10 cellular contexts compared by ENCODE assay signal in the genomic region with DNA sequence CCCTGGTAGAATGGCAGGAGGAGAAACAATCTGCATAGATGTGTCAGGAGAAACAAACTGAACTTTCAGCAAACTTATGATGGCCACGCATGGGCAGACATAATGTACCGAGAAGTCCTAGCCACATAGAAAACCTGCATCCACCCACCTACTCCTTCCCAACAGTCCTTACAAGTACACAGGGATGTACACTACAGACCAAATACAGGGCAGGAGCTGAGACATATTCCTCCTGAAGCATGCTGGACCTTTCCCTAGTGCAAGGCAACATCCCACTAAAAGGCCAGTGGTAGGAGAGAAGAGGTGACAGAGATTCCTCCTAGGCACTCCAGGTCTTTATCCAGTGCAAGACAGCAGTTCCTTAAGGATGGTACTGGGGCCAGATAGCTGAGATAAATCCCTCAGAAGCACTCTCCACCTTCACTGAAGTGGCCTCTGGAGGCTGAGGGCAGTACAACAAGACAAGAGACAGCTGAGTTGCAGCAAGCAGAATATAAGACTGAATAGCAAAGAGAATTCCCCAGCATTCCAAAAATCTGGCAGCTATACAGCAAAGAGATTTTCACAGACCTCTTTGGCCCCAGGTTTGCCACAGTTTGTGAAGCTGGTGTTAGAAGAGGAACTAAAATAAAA. TPM values are rescaled to one million over a fixed set of nuclear protein-coding genes. Genes with fewer than 3 reads are reported as not detected.
DNase-seq lines count a peak whose midpoint lies in the region; ATAC-seq and TF ChIP-seq lines count a peak whose summit lies in the region.
"Had no signal": no experiment of that assay in that cellular context is flagged by ENCODE, and none has a peak within 500 bp of the region (broad histone marks: within the 10 kb centered on the region; RNA-seq: fewer than 3 reads in every experiment).

No MANE protein-coding gene starts in this region.

- no peak overlapping the region for H3K4me3 Mint-ChIP-seq in progenitor cell of endocrine pancreas (ENCODE audit: low read depth)
- no peak overlapping the region for H3K4me3 Mint-ChIP-seq in effector memory CD8-positive, alpha-beta T cell

- H3K4me3 ChIP-seq in GM23248 (no peak overlapping the region), fibroblast of lung (replicated peaks in 1 of 4; ENCODE audit: control extremely low read depth in 1 of 4, insufficient read depth in 1 of 4, low read depth in 3 of 4, low read length in 4 of 4) (no peak overlapping the region)
- H3K4me3 ChIP-seq: SJCRH30, skin epidermis had no signal

- no peaks in the 10 kb centered on the region for H3K36me3 ChIP-seq in GM23248 (ENCODE audit: low read depth)
- no peaks in the 10 kb centered on the region for H3K36me3 ChIP-seq in fibroblast of lung (ENCODE audit: control insufficient read depth, insufficient read depth, low read length)

- in situ Hi-C loops in GM23248 (cut with MboI), result no loop called here

- no peak for ATAC-seq in effector memory CD8-positive, alpha-beta T cell (replicated peaks)
- ATAC-seq in GM18873 (IDR thresholded peaks at IDR 0.05; ENCODE audit: low FRiP score, unreplicated experiment), result no peak

- peaks cover 18% of the 10 kb centered on the region for H3K9me3 Mint-ChIP-seq in progenitor cell of endocrine pancreas (ENCODE audit: low read depth)
- H3K9me3 Mint-ChIP-seq in effector memory CD8-positive, alpha-beta T cell, result peaks cover 2 to 11% of the 10 kb centered on the region in 2 donors

- H3K4me2 ChIP-seq in GM23248 (ENCODE audit: unreplicated experiment), result no peak overlapping the region
- no peak overlapping the region for H3K4me2 ChIP-seq in fibroblast of lung (ENCODE audit: extremely low read depth, insufficient read depth, low read length)

- H3K9me2 ChIP-seq in GM23248 (ENCODE audit: insufficient read depth), result no peaks in the 10 kb centered on the region

- DNase-seq in GM23248 (peak; percentile 65), NCI-H69 (lab: John Stamatoyannopoulos, UW) (peak; percentile 42), fibroblast of lung (ENCODE audit: low read depth in 2 of 2) (peak; percentile 50 to 68), progenitor cell of endocrine pancreas (ENCODE audit: low spot score, unreplicated experiment) (no peak), mucosa of gallbladder (ENCODE audit: low spot score) (no peak)
- no peak for DNase-seq in effector memory CD8-positive, alpha-beta T cell
- no peak for DNase-seq in activated naive CD4-positive, alpha-beta T cell treated with Interleukin-2 at 50 U/mL for 16 hours
- DNase-seq: SJCRH30 had no signal

- WGBS in GM23248 (ENCODE audit: low coverage in 1 of 2, low lambda C conversion rate in 2 of 2, missing lambda C conversion rate in 2 of 2), 2 experiments, result 100% methylated on average over 2 of the region's 2 CpGs

- peaks cover 22% of the 10 kb centered on the region for H3K36me3 Mint-ChIP-seq in progenitor cell of endocrine pancreas (ENCODE audit: insufficient read depth)
- H3K36me3 Mint-ChIP-seq in effector memory CD8-positive, alpha-beta T cell (ENCODE audit: insufficient read depth), result peaks cover 23% of the 10 kb centered on the region

- H3K27me3 Mint-ChIP-seq in progenitor cell of endocrine pancreas, result no peaks in the 10 kb centered on the region
- no peaks in the 10 kb centered on the region for H3K27me3 Mint-ChIP-seq in effector memory CD8-positive, alpha-beta T cell

- H3K9me3 ChIP-seq in GM23248 (ENCODE audit: low read depth), result no peaks in the 10 kb centered on the region
- H3K9me3 ChIP-seq in fibroblast of lung (ENCODE audit: control insufficient read depth, insufficient read depth, low read depth, low read length), result no peaks in the 10 kb centered on the region

- H3F3A ChIP-seq in GM23248 (ENCODE audit: insufficient read depth), result no peaks in the 10 kb centered on the region

- H3K4me1 ChIP-seq in GM23248 (ENCODE audit: insufficient read depth) (no peaks in the 10 kb centered on the region), fibroblast of lung (ENCODE audit: control insufficient read depth, extremely low read depth, insufficient read depth, low read length) (no peaks in the 10 kb centered on the region)
- H3K4me1 ChIP-seq: SJCRH30 had no signal

- H3K79me2 ChIP-seq in GM23248 (ENCODE audit: insufficient read depth), result 0 out of 2 replicates have a peak, but pooled peaks cover 19% of the 10 kb centered on the region
- no peaks in the 10 kb centered on the region for H3K79me2 ChIP-seq in fibroblast of lung (ENCODE audit: control insufficient read depth, insufficient read depth, low read length)

- H3K4me1 Mint-ChIP-seq in progenitor cell of endocrine pancreas (ENCODE audit: low read depth), result peaks cover 49% of the 10 kb centered on the region
- H3K4me1 Mint-ChIP-seq in effector memory CD8-positive, alpha-beta T cell (ENCODE audit: low read depth in 2 of 2), result peaks cover 11 to 13% of the 10 kb centered on the region in 2 donors

- no peak overlapping the region for H3K9ac ChIP-seq in GM23248
- no peak overlapping the region for H3K9ac ChIP-seq in fibroblast of lung (ENCODE audit: insufficient read depth, low read length)

- H3K27me3 ChIP-seq in GM23248 (replicated peaks; ENCODE audit: insufficient read depth) (no peaks in the 10 kb centered on the region), fibroblast of lung (ENCODE audit: control insufficient read depth, insufficient read depth, low read length) (no peaks in the 10 kb centered on the region)
- H3K27me3 ChIP-seq: SJCRH30 had no signal

- H4K20me1 ChIP-seq in GM23248 (ENCODE audit: insufficient read depth), result no peaks in the 10 kb centered on the region
- H4K20me1 ChIP-seq in fibroblast of lung (ENCODE audit: control insufficient read depth, extremely low read depth, insufficient read depth, low read length), result no peaks in the 10 kb centered on the region

- H3K27ac ChIP-seq in GM23248 (no peak overlapping the region), fibroblast of lung (ENCODE audit: insufficient read depth, low read length) (no peak overlapping the region)
- H3K27ac ChIP-seq: SJCRH30, skin epidermis had no signal

- peak overlapping the region; percentile 34 for H3K27ac Mint-ChIP-seq in progenitor cell of endocrine pancreas
- no peak overlapping the region for H3K27ac Mint-ChIP-seq in effector memory CD8-positive, alpha-beta T cell

- H2AFZ ChIP-seq in GM23248, result no peak overlapping the region
- no peak overlapping the region for H2AFZ ChIP-seq in fibroblast of lung (ENCODE audit: low read length)

- TF ChIP-seq CTCF in fibroblast of lung (conservative IDR thresholded peaks at IDR 0.05 in 1 of 2, IDR thresholded peaks at IDR 0.05 in 1 of 2; ENCODE audit: low read depth in 1 of 2, low read length in 2 of 2), result peak; percentile 37 to 63
- TF ChIP-seq CTCF in progenitor cell of endocrine pancreas (IDR thresholded peaks at IDR 0.05; ENCODE audit: unreplicated experiment), result peak; percentile 40

RNA-seq across cellular contexts. Expression of gene VWA8, which starts 18.3 kb away (rescaled TPM):
- 10.1 and 35.5 TPM in 2 replicates for total RNA-seq in GM23248 (2014; rRNA removed; shearing (Covaris generic))
- polyA plus RNA-seq in GM23248 (2016; fragmentation: Nextera tagmentation; extraction: Ambion mirVana) (3.6 and 3.9 TPM in 2 replicates), fibroblast of lung (12.6 and 13.7 TPM in 2 replicates)
- total RNA-seq in fibroblast of lung (24.1 and 29.9 TPM in 2 replicates), progenitor cell of endocrine pancreas (24.1 and 26.9 TPM in 2 replicates), mucosa of gallbladder (37.1 TPM)
- 7.4 and 8.1 TPM in 2 replicates for polyA plus RNA-seq in fibroblast of lung (2012)
- 5.0 and 5.9 TPM in 2 replicates for polyA minus RNA-seq in fibroblast of lung (ENCODE audit: low replicate concordance)

Comparison
In these comparisons a context has a peak if more than half of its experiments do, and no peak if none do; other contexts are left out.
1. DNase-seq: peak in GM23248 (single experiment), NCI-H69 (single experiment) and fibroblast of lung (2 of 2); none in progenitor cell of endocrine pancreas (single experiment), effector memory CD8-positive, alpha-beta T cell (0 of 3), activated naive CD4-positive, alpha-beta T cell treated with Interleukin-2 at 50 U/mL for 16 hours (single experiment) and mucosa of gallbladder (single experiment).